ENCODE assay signal across 8 cellular contexts in the genomic region with DNA sequence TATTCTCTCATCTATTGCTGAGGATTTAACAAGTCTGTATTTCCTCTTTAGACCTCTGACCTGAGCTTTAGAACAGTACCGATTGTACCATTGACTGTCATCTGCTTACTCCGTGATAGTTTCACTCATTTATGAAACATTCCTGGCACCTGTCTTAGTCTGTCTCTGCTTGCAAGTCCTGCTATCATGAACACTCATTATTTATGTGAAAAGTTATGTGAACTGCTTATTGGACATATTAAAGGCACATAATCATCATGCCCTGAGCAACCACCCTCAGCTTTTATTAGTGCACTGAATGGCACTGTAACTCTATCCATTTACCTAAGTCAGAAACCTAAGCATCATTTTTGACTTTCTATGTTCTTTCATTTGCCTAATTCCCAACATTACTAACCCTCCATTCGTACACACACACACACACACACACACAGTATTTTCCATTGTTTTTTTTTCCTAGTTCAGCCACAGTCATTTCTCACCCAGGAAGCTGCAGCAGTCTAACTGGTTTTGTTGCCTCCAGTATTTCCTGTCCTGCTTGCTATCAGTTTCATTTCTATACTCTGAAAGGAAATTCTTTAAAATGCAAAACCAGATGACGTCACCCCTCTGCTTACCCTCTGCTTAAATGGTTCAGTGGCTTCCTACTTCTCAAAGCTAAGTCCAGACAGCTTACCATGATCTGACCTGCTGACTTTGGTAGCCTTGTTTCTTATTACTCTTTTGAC.
DNase-seq lines count a peak whose midpoint lies in the region; ATAC-seq and TF ChIP-seq lines count a peak whose summit lies in the region.

No MANE protein-coding gene starts in this region.

- H3K27me3 ChIP-seq in Caco-2 (replicated peaks; ENCODE audit: control insufficient read depth, insufficient read depth, low read length): no peaks in the 10 kb centered on the region
- H3K27me3 ChIP-seq in SK-N-SH (ENCODE audit: insufficient read depth): no peaks in the 10 kb centered on the region
- H3K27me3 ChIP-seq in lower lobe of right lung (ENCODE audit: low read depth): no peaks in the 10 kb centered on the region

- peak overlapping the region; percentile 59 for H3K4me3 Mint-ChIP-seq in Caco-2 (ENCODE audit: unreplicated experiment)
- H3K4me3 Mint-ChIP-seq in MCF 10A (ENCODE audit: unreplicated experiment): no peak overlapping the region

- H3K4me1 ChIP-seq in Caco-2 (peaks cover 8% of the 10 kb centered on the region; the same call in 1 of the 2 replicates), SK-N-SH (ENCODE audit: control insufficient read depth in 1 of 2, insufficient read depth in 2 of 2, low read depth in 1 of 2, low read length in 1 of 2) (peaks cover 0 to 16% of the 10 kb centered on the region in 2 experiments; a peak in 2 of 4 replicates), lower lobe of right lung (peaks cover 19% of the 10 kb centered on the region)

- H2AFZ ChIP-seq in SK-N-SH (ENCODE audit: low read depth): no peak overlapping the region

- no peak overlapping the region for H3K9ac ChIP-seq in SK-N-SH

- H4K20me1 ChIP-seq in SK-N-SH (ENCODE audit: insufficient read depth): no peaks in the 10 kb centered on the region

- WGBS in SK-N-SH (ENCODE audit: low lambda C conversion rate): 52% methylated on average over 4 of the region's 4 CpGs

- peaks cover 6% of the 10 kb centered on the region for H3K36me3 Mint-ChIP-seq in Caco-2 (ENCODE audit: insufficient read depth, unreplicated experiment)
- H3K36me3 Mint-ChIP-seq in MCF 10A (ENCODE audit: insufficient read depth, unreplicated experiment): peaks cover 8% of the 10 kb centered on the region

- peak overlapping the region; percentile 61 for H3K4me2 ChIP-seq in SK-N-SH

- POLR2A ChIA-PET in Caco-2 (lab: Charles Lee): no interaction called here
- POLR2A ChIA-PET in SK-N-SH (lab: Yijun Ruan, JAX): no interaction called here
- POLR2A ChIA-PET in MCF 10A (lab: Yijun Ruan, JAX): interaction anchor here (1.3 kb wide), 1 partner anchor 11 kb away, joined by 4 read pairs; no protein-coding TSS in a partner anchor

- TF ChIP-seq CTCF in Caco-2 (IDR thresholded peaks at IDR 0.05; ENCODE audit: insufficient read depth in 1 of 2, low read depth in 1 of 2, low read length in 1 of 2, severe bottlenecking in 1 of 2, unreplicated experiment in 1 of 2): no peak
- TF ChIP-seq CTCF in SK-N-SH (IDR thresholded peaks at IDR 0.05): no peak
- no peak for TF ChIP-seq CTCF in MCF 10A (IDR thresholded peaks at IDR 0.05; ENCODE audit: unreplicated experiment)
- TF ChIP-seq CTCF in lower lobe of right lung (IDR thresholded peaks at IDR 0.05): no peak

- BruUV-seq in Caco-2 (replicated peaks; lab: Mats Ljungman, UMichigan) (no TSS peak), MCF 10A (replicated peaks; lab: Mats Ljungman, UMichigan) (no TSS peak)

- TF ChIP-seq RAD21 in SK-N-SH (IDR thresholded peaks at IDR 0.05; ENCODE audit: low read length): no peak

- intact Hi-C loops in Caco-2 (cut with micrococcal nuclease; ENCODE audit: unreplicated experiment): no loop called here
- intact Hi-C loops in MCF 10A (cut with micrococcal nuclease): no loop called here
- intact Hi-C loops in lower lobe of right lung (cut with DNase I): no loop called here

- CTCF ChIA-PET in Caco-2 (lab: Charles Lee) (no interaction called here), SK-N-SH (lab: Yijun Ruan, JAX) (interaction anchor here (1.0 to 1.1 kb wide), 2 partner anchors 11 to 408 kb away, joined by 3 read pairs; no protein-coding TSS in a partner anchor), MCF 10A (lab: Yijun Ruan, JAX) (interaction anchor here (0.6 to 1.5 kb wide), 4 partner anchors 30 to 373 kb away, joined by 3 to 5 read pairs (median 3); a partner anchor contains a TSS)

- H3K27me3 Mint-ChIP-seq in Caco-2 (ENCODE audit: insufficient read depth, unreplicated experiment): no peaks in the 10 kb centered on the region
- H3K27me3 Mint-ChIP-seq in MCF 10A (ENCODE audit: insufficient read depth, unreplicated experiment): no peaks in the 10 kb centered on the region

- H3K9me3 ChIP-seq in Caco-2 (no peaks in the 10 kb centered on the region), SK-N-SH (no peaks in the 10 kb centered on the region), lower lobe of right lung (no peaks in the 10 kb centered on the region)

- H3K36me3 ChIP-seq in Caco-2 (ENCODE audit: control insufficient read depth, insufficient read depth, low read length): no peaks in the 10 kb centered on the region
- H3K36me3 ChIP-seq in SK-N-SH (replicated peaks in 1 of 2; ENCODE audit: control insufficient read depth in 1 of 2, insufficient read depth in 2 of 2, low read length in 1 of 2): peaks cover 4 to 9% of the 10 kb centered on the region in 2 experiments
- peaks cover 11% of the 10 kb centered on the region for H3K36me3 ChIP-seq in lower lobe of right lung

- H3K9me2 ChIP-seq in SK-N-SH: no peaks in the 10 kb centered on the region

- ATAC-seq in GM19468 (IDR thresholded peaks at IDR 0.05; ENCODE audit: extremely low read depth, unreplicated experiment) (peak; percentile 88), HG03571 (IDR thresholded peaks at IDR 0.05; ENCODE audit: unreplicated experiment) (peak; percentile 95), lower lobe of right lung (peak; percentile 92 to 94)

- peak overlapping the region; percentile 77 for H3K27ac Mint-ChIP-seq in Caco-2 (ENCODE audit: unreplicated experiment)
- H3K27ac Mint-ChIP-seq in MCF 10A (ENCODE audit: low read depth, unreplicated experiment): peak overlapping the region; percentile 14

- peak overlapping the region in 1 of 2 experiments; percentile 67; a peak in 2 of 4 replicates for H3K27ac ChIP-seq in SK-N-SH (ENCODE audit: low read depth in 2 of 2, low read length in 1 of 2)
- H3K27ac ChIP-seq in lower lobe of right lung: peak overlapping the region; percentile 69

- no peak for TF ChIP-seq EP300 in SK-N-SH (IDR thresholded peaks at IDR 0.05; ENCODE audit: borderline replicate concordance in 1 of 2, low read depth in 1 of 2, low read length in 1 of 2)

- DNase-seq in Caco-2: peak; percentile 37 to 43
- DNase-seq in SK-N-SH: peak; percentile 15
- peak; percentile 46 for DNase-seq in MCF 10A (ENCODE audit: unreplicated experiment)
- DNase-seq in lower lobe of right lung: no peak
- peak; percentile 8 to 19 for DNase-seq in stimulated activated CD8-positive, alpha-beta memory T cell treated with anti-CD3 and anti-CD28 coated beads, Interleukin-7, amount 100 ng/mL, for 1 hour (ENCODE audit: low read depth in 2 of 2)
- DNase-seq in cerebellum (ENCODE audit: low spot score): no peak

- peaks cover 26% of the 10 kb centered on the region for H3K4me1 Mint-ChIP-seq in Caco-2 (ENCODE audit: low read depth, unreplicated experiment)
- H3K4me1 Mint-ChIP-seq in MCF 10A (ENCODE audit: insufficient read depth, unreplicated experiment): peaks cover 39% of the 10 kb centered on the region

- no peaks in the 10 kb centered on the region for H3K9me3 Mint-ChIP-seq in Caco-2 (ENCODE audit: unreplicated experiment)
- no peaks in the 10 kb centered on the region for H3K9me3 Mint-ChIP-seq in MCF 10A (ENCODE audit: unreplicated experiment)

- peaks cover 8% of the 10 kb centered on the region for H3F3A ChIP-seq in SK-N-SH (replicated peaks; ENCODE audit: insufficient read depth)

- H3K79me2 ChIP-seq in SK-N-SH (ENCODE audit: insufficient read depth): peaks cover 67% of the 10 kb centered on the region

- no peak overlapping the region for H3K4me3 ChIP-seq in Caco-2 (ENCODE audit: low read depth, low read length)
- peak overlapping the region in 1 of 2 experiments; percentile 14; a peak in 1 of 4 replicates for H3K4me3 ChIP-seq in SK-N-SH (ENCODE audit: low read depth in 2 of 2, low read length in 1 of 2)
- no peak overlapping the region for H3K4me3 ChIP-seq in lower lobe of right lung

TF ChIP-seq in SK-N-SH, 30 proteins besides CTCF, POLR2A, EP300 and RAD21 (continues in another document):
- TF ChIP-seq MEF2A (IDR thresholded peaks at IDR 0.05; ENCODE audit: borderline replicate concordance, low read depth) (no peak), ELF1 (IDR thresholded peaks at IDR 0.05) (no peak), CHD2 (IDR thresholded peaks at IDR 0.05; ENCODE audit: low read length, partially characterized antibody) (no peak), GATA2 (CRISPR knock-in tag; IDR thresholded peaks at IDR 0.05) (no peak), EZH2phosphoT487 (IDR thresholded peaks at IDR 0.05; ENCODE audit: borderline replicate concordance, low read depth) (no peak), TEAD4 (IDR thresholded peaks at IDR 0.05; ENCODE audit: borderline replicate concordance, insufficient read depth) (no peak), TAF1 (IDR thresholded peaks at IDR 0.05; ENCODE audit: borderline replicate concordance, low read depth, low read length) (no peak)
- TF ChIP-seq, protein P1, sequence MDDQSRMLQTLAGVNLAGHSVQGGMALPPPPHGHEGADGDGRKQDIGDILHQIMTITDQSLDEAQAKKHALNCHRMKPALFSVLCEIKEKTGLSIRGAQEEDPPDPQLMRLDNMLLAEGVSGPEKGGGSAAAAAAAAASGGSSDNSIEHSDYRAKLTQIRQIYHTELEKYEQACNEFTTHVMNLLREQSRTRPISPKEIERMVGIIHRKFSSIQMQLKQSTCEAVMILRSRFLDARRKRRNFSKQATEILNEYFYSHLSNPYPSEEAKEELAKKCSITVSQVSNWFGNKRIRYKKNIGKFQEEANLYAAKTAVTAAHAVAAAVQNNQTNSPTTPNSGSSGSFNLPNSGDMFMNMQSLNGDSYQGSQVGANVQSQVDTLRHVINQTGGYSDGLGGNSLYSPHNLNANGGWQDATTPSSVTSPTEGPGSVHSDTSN (IDR thresholded peaks at IDR 0.05): peak; percentile 18; the same call in 1 of the 2 replicates
- TF ChIP-seq, protein P2, sequence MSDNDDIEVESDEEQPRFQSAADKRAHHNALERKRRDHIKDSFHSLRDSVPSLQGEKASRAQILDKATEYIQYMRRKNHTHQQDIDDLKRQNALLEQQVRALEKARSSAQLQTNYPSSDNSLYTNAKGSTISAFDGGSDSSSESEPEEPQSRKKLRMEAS (IDR thresholded peaks at IDR 0.05; ENCODE audit: low read depth): no peak
- TF ChIP-seq, protein P3, sequence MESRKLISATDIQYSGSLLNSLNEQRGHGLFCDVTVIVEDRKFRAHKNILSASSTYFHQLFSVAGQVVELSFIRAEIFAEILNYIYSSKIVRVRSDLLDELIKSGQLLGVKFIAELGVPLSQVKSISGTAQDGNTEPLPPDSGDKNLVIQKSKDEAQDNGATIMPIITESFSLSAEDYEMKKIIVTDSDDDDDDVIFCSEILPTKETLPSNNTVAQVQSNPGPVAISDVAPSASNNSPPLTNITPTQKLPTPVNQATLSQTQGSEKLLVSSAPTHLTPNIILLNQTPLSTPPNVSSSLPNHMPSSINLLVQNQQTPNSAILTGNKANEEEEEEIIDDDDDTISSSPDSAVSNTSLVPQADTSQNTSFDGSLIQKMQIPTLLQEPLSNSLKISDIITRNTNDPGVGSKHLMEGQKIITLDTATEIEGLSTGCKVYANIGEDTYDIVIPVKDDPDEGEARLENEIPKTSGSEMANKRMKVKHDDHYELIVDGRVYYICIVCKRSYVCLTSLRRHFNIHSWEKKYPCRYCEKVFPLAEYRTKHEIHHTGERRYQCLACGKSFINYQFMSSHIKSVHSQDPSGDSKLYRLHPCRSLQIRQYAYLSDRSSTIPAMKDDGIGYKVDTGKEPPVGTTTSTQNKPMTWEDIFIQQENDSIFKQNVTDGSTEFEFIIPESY (IDR thresholded peaks at IDR 0.05; ENCODE audit: borderline replicate concordance, low read depth): no peak

Comparison
In these comparisons a context has a peak if more than half of its experiments do, and no peak if none do; other contexts are left out.
1. DNase-seq: peak in Caco-2 (2 of 2), SK-N-SH (single experiment), MCF 10A (single experiment) and stimulated activated CD8-positive, alpha-beta memory T cell treated with anti-CD3 and anti-CD28 coated beads, Interleukin-7, amount 100 ng/mL, for 1 hour (2 of 2); none in lower lobe of right lung (single experiment) and cerebellum (single experiment).
2. Peak in every context shown above with its lines, with median percentiles within 50 percentile points of each other: ATAC-seq.